8 cellular contexts compared by ENCODE assay signal in genomic region chr1:6794164-6794563, GRCh38. TPM values are rescaled to one million over a fixed set of nuclear protein-coding genes. Genes with fewer than 3 reads are reported as not detected.
DNase-seq lines count a peak whose midpoint lies in the region; ATAC-seq, FAIRE-seq and TF ChIP-seq lines count a peak whose summit lies in the region.

No MANE protein-coding gene starts in this region.

- no peak overlapping the region for H3K4me3 ChIP-seq in Peyer's patch
- no peak overlapping the region for H3K4me3 ChIP-seq in fibroblast of mammary gland (ENCODE audit: control insufficient read depth, low read depth, low read length)
- H3K4me3 ChIP-seq in suprapubic skin: no peak overlapping the region

- TF ChIP-seq EP300 in suprapubic skin (IDR thresholded peaks at IDR 0.05): no peak

- no peak overlapping the region for H3K4me3 Mint-ChIP-seq in T-helper 2 cell treated with Interferon-gamma antibody and Interleukin-4, amounts not matched to agents 5 μg/mL and 100 μg/mL, for 36 hours

- H3K27me3 Mint-ChIP-seq in T-helper 2 cell treated with Interferon-gamma antibody and Interleukin-4, amounts not matched to agents 5 μg/mL and 100 μg/mL, for 36 hours (ENCODE audit: low read depth): no peaks in the 10 kb centered on the region

- H3K9me3 ChIP-seq in Peyer's patch: no peaks in the 10 kb centered on the region
- no peaks in the 10 kb centered on the region for H3K9me3 ChIP-seq in suprapubic skin

- no peaks in the 10 kb centered on the region for H3K36me3 Mint-ChIP-seq in T-helper 2 cell treated with Interferon-gamma antibody and Interleukin-4, amounts not matched to agents 5 μg/mL and 100 μg/mL, for 36 hours (ENCODE audit: low read depth)

- FAIRE-seq in A204.1 (lab: Jason Lieb, UNC) (peak; percentile 99), GM19239 (lab: Jason Lieb, UNC) (peak; percentile 79)

- WGBS in suprapubic skin: 63% methylated on average over 2 of the region's 2 CpGs

- H3K27ac Mint-ChIP-seq in T-helper 2 cell treated with Interferon-gamma antibody and Interleukin-4, amounts not matched to agents 5 μg/mL and 100 μg/mL, for 36 hours: no peak overlapping the region

- TF ChIP-seq CTCF in Peyer's patch (IDR thresholded peaks at IDR 0.05): peak in 4 of 6 experiments; percentile 13 to 69 (median 58)
- peak; percentile 38 for TF ChIP-seq CTCF in fibroblast of mammary gland (conservative IDR thresholded peaks at IDR 0.05; ENCODE audit: control insufficient read depth, insufficient read depth, low read depth, low read length)
- peak; percentile 9 to 18 for TF ChIP-seq CTCF in suprapubic skin (IDR thresholded peaks at IDR 0.05)

- H3K4me1 Mint-ChIP-seq in T-helper 2 cell treated with Interferon-gamma antibody and Interleukin-4, amounts not matched to agents 5 μg/mL and 100 μg/mL, for 36 hours (ENCODE audit: low read depth): peaks cover 4% of the 10 kb centered on the region

- ATAC-seq in GM21723 (IDR thresholded peaks at IDR 0.05; ENCODE audit: unreplicated experiment): no peak

- H3K36me3 ChIP-seq in Peyer's patch: no peaks in the 10 kb centered on the region
- peaks cover 3% of the 10 kb centered on the region for H3K36me3 ChIP-seq in suprapubic skin

- H3K4me1 ChIP-seq in Peyer's patch (peaks cover 0 to 18% (median 0%) of the 10 kb centered on the region in 4 donors), suprapubic skin (peaks cover 13% of the 10 kb centered on the region)

- no peaks in the 10 kb centered on the region for H3K27me3 ChIP-seq in Peyer's patch
- no peaks in the 10 kb centered on the region for H3K27me3 ChIP-seq in suprapubic skin

- TF ChIP-seq POLR2A in Peyer's patch (IDR thresholded peaks at IDR 0.05) (no peak), suprapubic skin (IDR thresholded peaks at IDR 0.05) (no peak)

- no peak overlapping the region for H3K27ac ChIP-seq in Peyer's patch
- no peak overlapping the region for H3K27ac ChIP-seq in suprapubic skin

- H3K9me3 Mint-ChIP-seq in T-helper 2 cell treated with Interferon-gamma antibody and Interleukin-4, amounts not matched to agents 5 μg/mL and 100 μg/mL, for 36 hours: no peaks in the 10 kb centered on the region

- DNase-seq in GM19239 (ENCODE audit: insufficient read length, low spot score) (no peak), Peyer's patch (no peak), fibroblast of mammary gland (ENCODE audit: low read depth) (peak; percentile 68), suprapubic skin (ENCODE audit: low spot score in 2 of 2) (no peak)
- DNase-seq in T-helper 2 cell treated with Interferon-gamma antibody and Interleukin-4, amounts not matched to agents 5 μg/mL and 100 μg/mL, for 36 hours (ENCODE audit: low spot score): no peak
- DNase-seq in stimulated activated CD4-positive, alpha-beta T cell treated with anti-CD3 and anti-CD28 coated beads, Interleukin-1b, Interleukin-23, amount 100 ng/mL, for 48 hours: no peak

RNA-seq across cellular contexts. Expression of gene CAMTA1, which starts 8.9 kb away (rescaled TPM):
- 10 to 100 TPM; 57.4 to 88.3 (median 62.1) TPM for total RNA-seq in Peyer's patch
- 10 to 100 TPM; 40.4 to 54.1 (median 46.6) TPM for total RNA-seq in suprapubic skin
